Comparison of ENCODE assay signal across 11 cellular contexts in genomic region chr3:2099779-2100191, GRCh38. TPM values are rescaled to one million over a fixed set of nuclear protein-coding genes. Genes with fewer than 3 reads are reported as not detected.
DNase-seq lines count a peak whose midpoint lies in the region; ATAC-seq and TF ChIP-seq lines count a peak whose summit lies in the region.
"Had no signal": no experiment of that assay in that cellular context is flagged by ENCODE, and none has a peak within 500 bp of the region (broad histone marks: within the 10 kb centered on the region; RNA-seq: fewer than 3 reads in every experiment).

No MANE protein-coding gene starts in this region.

- ATAC-seq in thoracic aorta (ENCODE audit: insufficient number of reproducible peaks, low FRiP score, low read depth) (no peak), HG02678 (IDR thresholded peaks at IDR 0.05; ENCODE audit: unreplicated experiment) (no peak)

- H3K4me3 ChIP-seq in mesodermal cell (ENCODE audit: extremely low read depth, insufficient read depth, low read length, poor library complexity, severe bottlenecking), result peak overlapping the region; percentile 49
- peak overlapping the region; percentile 85 for H3K4me3 ChIP-seq in thoracic aorta

- 31 to 38% methylated on average over 13 to 17 of the region's 26 CpGs for WGBS in mesodermal cell (ENCODE audit: insufficient coverage in 2 of 2), 2 experiments

- no peaks in the 10 kb centered on the region for H3K9me3 Mint-ChIP-seq in T-helper 2 cell treated with Interferon-gamma antibody and Interleukin-4, amounts not matched to agents 5 μg/mL and 100 μg/mL, for 36 hours
- H3K9me3 Mint-ChIP-seq in brain, result peaks cover 0 to 67% (median 3%) of the 10 kb centered on the region in 5 experiments
- H3K9me3 Mint-ChIP-seq: activated T-helper 2 cell treated with anti-CD3 and anti-CD28 coated beads, Interferon-gamma antibody, Interleukin-2, Interleukin-4, amounts not matched to agents 10 μg/mL and 5 μg/mL and 100 μg/mL, durations not matched to agents 14 hours and 24 hours and 36 hours had no signal

- no peaks in the 10 kb centered on the region for H3K4me1 Mint-ChIP-seq in T-helper 2 cell treated with Interferon-gamma antibody and Interleukin-4, amounts not matched to agents 5 μg/mL and 100 μg/mL, for 36 hours (ENCODE audit: low read depth)
- H3K4me1 Mint-ChIP-seq in brain, result peaks cover 49% of the 10 kb centered on the region

- no peak overlapping the region for H3K27ac Mint-ChIP-seq in T-helper 2 cell treated with Interferon-gamma antibody and Interleukin-4, amounts not matched to agents 5 μg/mL and 100 μg/mL, for 36 hours
- peak overlapping the region in 3 of 5 experiments; percentile 77 to 90 (median 79) for H3K27ac Mint-ChIP-seq in brain
- H3K27ac Mint-ChIP-seq: activated T-helper 2 cell treated with anti-CD3 and anti-CD28 coated beads, Interferon-gamma antibody, Interleukin-2, Interleukin-4, amounts not matched to agents 10 μg/mL and 5 μg/mL and 100 μg/mL, durations not matched to agents 14 hours and 24 hours and 36 hours had no signal

- H3K27ac ChIP-seq in mesodermal cell (ENCODE audit: low read depth, low read length, severe bottlenecking), result no peak overlapping the region
- peak overlapping the region; percentile 82 to 89 for H3K27ac ChIP-seq in thoracic aorta

- peak overlapping the region; percentile 28 for H3K4me3 Mint-ChIP-seq in T-helper 2 cell treated with Interferon-gamma antibody and Interleukin-4, amounts not matched to agents 5 μg/mL and 100 μg/mL, for 36 hours
- H3K4me3 Mint-ChIP-seq in brain, result peak overlapping the region in 3 of 5 experiments; percentile 92 to 95 (median 92)

- no peaks in the 10 kb centered on the region for H3K36me3 Mint-ChIP-seq in T-helper 2 cell treated with Interferon-gamma antibody and Interleukin-4, amounts not matched to agents 5 μg/mL and 100 μg/mL, for 36 hours (ENCODE audit: low read depth)
- H3K36me3 Mint-ChIP-seq in brain, result no peaks in the 10 kb centered on the region

- H3K4me1 ChIP-seq in mesodermal cell (ENCODE audit: control insufficient read depth, insufficient read depth, low read length, poor library complexity, severe bottlenecking) (peaks cover 3% of the 10 kb centered on the region), thoracic aorta (ENCODE audit: control insufficient read depth in 1 of 2, low read depth in 2 of 2) (peaks cover 3 to 39% of the 10 kb centered on the region in 2 donors)

- H3K36me3 ChIP-seq in mesodermal cell (ENCODE audit: control insufficient read depth, insufficient read depth, low read length), result no peaks in the 10 kb centered on the region
- H3K36me3 ChIP-seq in thoracic aorta, result no peaks in the 10 kb centered on the region

- TF ChIP-seq CTCF in brain (conservative IDR thresholded peaks at IDR 0.05), result no peak
- TF ChIP-seq CTCF in thoracic aorta (IDR thresholded peaks at IDR 0.05), result no peak

- H3K9me3 ChIP-seq in mesodermal cell (ENCODE audit: control insufficient read depth, low read length) (peaks cover 2% of the 10 kb centered on the region), thoracic aorta (no peaks in the 10 kb centered on the region)

- DNase-seq in T-helper 2 cell treated with Interferon-gamma antibody and Interleukin-4, amounts not matched to agents 5 μg/mL and 100 μg/mL, for 36 hours (ENCODE audit: low spot score), result no peak
- no peak for DNase-seq in T-helper 2 cell
- DNase-seq in thoracic aorta (ENCODE audit: low spot score), result no peak
- no peak for DNase-seq in NCI-H774 (lab: John Stamatoyannopoulos, UW)
- no peak for DNase-seq in NCI-H226
- DNase-seq: NCI-H1694 had no signal

- H3K27me3 Mint-ChIP-seq in T-helper 2 cell treated with Interferon-gamma antibody and Interleukin-4, amounts not matched to agents 5 μg/mL and 100 μg/mL, for 36 hours (ENCODE audit: low read depth), result peaks cover 41% of the 10 kb centered on the region
- H3K27me3 Mint-ChIP-seq in brain, result peaks cover 80% of the 10 kb centered on the region

- no peaks in the 10 kb centered on the region for H3K27me3 ChIP-seq in thoracic aorta (replicated peaks; ENCODE audit: insufficient read depth)

RNA-seq across cellular contexts. Expression of gene CNTN4, which starts 1.1 kb away (rescaled TPM):
- 8.8 TPM for polyA plus RNA-seq in brain (ENCODE audit: insufficient read depth, low read depth, low replicate concordance)
- 13.5 TPM for polyA plus RNA-seq in mesodermal cell (2013, experiment 1 of 2)
- polyA plus RNA-seq in mesodermal cell (2013, experiment 2 of 2), result 12.4 TPM
- total RNA-seq in thoracic aorta, result 100 to 1,000 TPM; 103 to 116 TPM
- total RNA-seq: activated T-helper 2 cell treated with anti-CD3 and anti-CD28 coated beads, Interferon-gamma antibody, Interleukin-2, Interleukin-4, amounts not matched to agents 10 μg/mL and 5 μg/mL and 100 μg/mL, durations not matched to agents 14 hours and 24 hours and 36 hours; T-helper 1 cell treated with Interleukin-12 subunit alpha and Interleukin-12 subunit beta and Interleukin-4 antibody, amounts not matched to agents 30 ng/mL and 1 ng/mL, for 36 hours had no signal
